20 cellular contexts compared by ENCODE assay signal in genomic region chr2:239864247-239865058, GRCh38.
"Had no signal": no experiment of that assay in that cellular context is flagged by ENCODE, and none has a peak within 500 bp of the region (broad histone marks: within the 10 kb centered on the region; RNA-seq: fewer than 3 reads in every experiment).

No MANE protein-coding gene starts in this region.

- H3K4me1 Mint-ChIP-seq: activated B cell treated with CpG ODN at 0.5 μM for 24 hours, mesothelial cell of epicardium, naive B cell had no signal

- H3K9me3 Mint-ChIP-seq: activated B cell treated with CpG ODN at 0.5 μM for 24 hours; activated naive CD4-positive, alpha-beta T cell treated with anti-CD3 and anti-CD28 coated beads, Interleukin-2, amount 50 U/mL, for 72 hours; activated T-cell treated with anti-CD3 and anti-CD28 coated beads, Interleukin-2, amount 50 U/mL, for 72 hours; mesothelial cell of epicardium; naive B cell; stimulated activated naive CD8-positive, alpha-beta T cell treated with anti-CD3 and anti-CD28 coated beads, Interleukin-15, Interleukin-2, amounts not matched to agents 100 ng/mL and 50 ng/mL, for 24 hours had no signal

- DNase-seq: activated B cell treated with CpG ODN at 0.5 μM for 24 hours; activated CD4-positive, alpha-beta T cell treated with anti-CD3 and anti-CD28 coated beads for 36 hours; activated CD4-positive, alpha-beta T cell treated with anti-CD3 and anti-CD28 coated beads, Interleukin-2, amount 50 U/mL, for 4 hours; activated CD8-positive, alpha-beta memory T cell treated with anti-CD3 and anti-CD28 coated beads, Interleukin-2, amount 10 ng/mL, durations not matched to agents 7 days and 5 days; activated naive CD4-positive, alpha-beta T cell; activated T-cell treated with anti-CD3 and anti-CD28 coated beads for 4 hours; activated T-cell treated with anti-CD3 and anti-CD28 coated beads, Interleukin-2, amount 50 U/mL, for 72 hours; central memory CD4-positive, alpha-beta T cell; foreskin keratinocyte; heart right ventricle; naive B cell; occipital lobe; right lobe of liver; stimulated activated CD4-positive, alpha-beta T cell treated with anti-CD3 and anti-CD28 coated beads, Interleukin-12 subunit alpha, Interleukin-12 subunit beta, amount 100 ng/mL, for 4 hours; stimulated activated CD4-positive, alpha-beta T cell treated with anti-CD3 and anti-CD28 coated beads, Interleukin-4, amount 100 ng/mL, for 1 hour had no signal

- H3K4me1 ChIP-seq: breast epithelium, foreskin keratinocyte, heart right ventricle, right lobe of liver, upper lobe of left lung had no signal

- H3K36me3 ChIP-seq: breast epithelium, heart right ventricle, right lobe of liver, upper lobe of left lung had no signal

- H3K9me3 ChIP-seq: breast epithelium, heart right ventricle, right lobe of liver, upper lobe of left lung had no signal

- H3K27ac Mint-ChIP-seq: activated B cell treated with CpG ODN at 0.5 μM for 24 hours; activated CD4-positive, alpha-beta T cell treated with anti-CD3 and anti-CD28 coated beads for 36 hours; activated CD8-positive, alpha-beta memory T cell treated with anti-CD3 and anti-CD28 coated beads, Interleukin-2, amount 10 ng/mL, durations not matched to agents 7 days and 5 days; activated naive CD4-positive, alpha-beta T cell treated with anti-CD3 and anti-CD28 coated beads, Interleukin-2, amount 50 U/mL, for 72 hours; activated T-cell treated with anti-CD3 and anti-CD28 coated beads, Interleukin-2, amount 50 U/mL, for 72 hours; mesothelial cell of epicardium; naive B cell; stimulated activated naive CD8-positive, alpha-beta T cell treated with anti-CD3 and anti-CD28 coated beads, Interleukin-15, Interleukin-2, amounts not matched to agents 100 ng/mL and 50 ng/mL, for 24 hours had no signal

- H3K27me3 ChIP-seq: foreskin keratinocyte, right lobe of liver, upper lobe of left lung had no signal

- H3K4me3 ChIP-seq: breast epithelium, heart right ventricle, right lobe of liver, upper lobe of left lung had no signal

- H3K27ac ChIP-seq: breast epithelium, foreskin keratinocyte, heart right ventricle, right lobe of liver, upper lobe of left lung had no signal

- H3K36me3 Mint-ChIP-seq: activated CD8-positive, alpha-beta memory T cell treated with anti-CD3 and anti-CD28 coated beads, Interleukin-2, amount 10 ng/mL, durations not matched to agents 7 days and 5 days; activated naive CD4-positive, alpha-beta T cell treated with anti-CD3 and anti-CD28 coated beads, Interleukin-2, amount 50 U/mL, for 72 hours; mesothelial cell of epicardium; naive B cell had no signal

- H3K27me3 Mint-ChIP-seq: activated CD4-positive, alpha-beta T cell treated with anti-CD3 and anti-CD28 coated beads for 36 hours; stimulated activated naive CD8-positive, alpha-beta T cell treated with anti-CD3 and anti-CD28 coated beads, Interleukin-15, Interleukin-2, amounts not matched to agents 100 ng/mL and 50 ng/mL, for 24 hours had no signal

- H3K4me3 Mint-ChIP-seq: activated B cell treated with CpG ODN at 0.5 μM for 24 hours; activated CD4-positive, alpha-beta T cell treated with anti-CD3 and anti-CD28 coated beads for 36 hours; activated CD8-positive, alpha-beta memory T cell treated with anti-CD3 and anti-CD28 coated beads, Interleukin-2, amount 10 ng/mL, durations not matched to agents 7 days and 5 days; activated T-cell treated with anti-CD3 and anti-CD28 coated beads, Interleukin-2, amount 50 U/mL, for 72 hours; mesothelial cell of epicardium; naive B cell; stimulated activated naive CD8-positive, alpha-beta T cell treated with anti-CD3 and anti-CD28 coated beads, Interleukin-15, Interleukin-2, amounts not matched to agents 100 ng/mL and 50 ng/mL, for 24 hours had no signal
